Comparison of ENCODE assay signal across 9 cellular contexts in genomic region chr20:24842591-24843442, GRCh38.
DNase-seq lines count a peak whose midpoint lies in the region; ATAC-seq, FAIRE-seq and TF ChIP-seq lines count a peak whose summit lies in the region.
"Had no signal": no experiment of that assay in that cellular context is flagged by ENCODE, and none has a peak within 500 bp of the region (broad histone marks: within the 10 kb centered on the region; RNA-seq: fewer than 3 reads in every experiment).

No MANE protein-coding gene starts in this region.

- FAIRE-seq in GM12891 (lab: Jason Lieb, UNC): peak; percentile 96
- FAIRE-seq in kidney (lab: Jason Lieb, UNC): no peak

- H3K36me3 ChIP-seq in effector memory CD4-positive, alpha-beta T cell (ENCODE audit: control insufficient read depth, insufficient read depth, low read length): no peaks in the 10 kb centered on the region
- H3K36me3 ChIP-seq in kidney (ENCODE audit: control insufficient read depth in 1 of 2, insufficient read depth in 2 of 2, low read length in 2 of 2): no peaks in the 10 kb centered on the region
- H3K36me3 ChIP-seq: cardiac muscle cell had no signal

- peak; percentile 36 for DNase-seq in GM12891 (ENCODE audit: insufficient read length, low spot score)
- peak; percentile 3 for DNase-seq in fibroblast of pulmonary artery (ENCODE audit: low read depth)
- no peak for DNase-seq in effector memory CD4-positive, alpha-beta T cell
- no peak for DNase-seq in kidney
- DNase-seq in NK-92 treated with Interleukin-12 subunit alpha and Interleukin-12 subunit beta, amount 100 ng/mL, for 24 hours (lab: John Stamatoyannopoulos, UW): no peak
- no peak for DNase-seq in COLO829 (ENCODE audit: low spot score)

- no peak overlapping the region for H3K9ac ChIP-seq in kidney (ENCODE audit: low read length in 2 of 2)

- no peaks in the 10 kb centered on the region for H3K4me1 ChIP-seq in effector memory CD4-positive, alpha-beta T cell (ENCODE audit: control insufficient read depth, insufficient read depth, low read length, poor library complexity, severe bottlenecking)
- no peaks in the 10 kb centered on the region for H3K4me1 ChIP-seq in kidney (ENCODE audit: control insufficient read depth in 1 of 2, insufficient read depth in 1 of 2, low read depth in 1 of 2, low read length in 2 of 2)

- H3K4me3 ChIP-seq in fibroblast of pulmonary artery (replicated peaks; ENCODE audit: low read depth, low read length) (no peak overlapping the region), kidney (ENCODE audit: low read length in 2 of 2) (no peak overlapping the region)
- no peak overlapping the region for H3K4me3 ChIP-seq in effector memory CD4-positive, alpha-beta T cell (ENCODE audit: insufficient read depth, low read depth, low read length, poor library complexity, severe bottlenecking)
- H3K4me3 ChIP-seq: cardiac muscle cell had no signal

- no peaks in the 10 kb centered on the region for H3K9me3 ChIP-seq in effector memory CD4-positive, alpha-beta T cell (ENCODE audit: control insufficient read depth, low read length)
- no peaks in the 10 kb centered on the region for H3K9me3 ChIP-seq in kidney (ENCODE audit: control insufficient read depth in 1 of 2, low read length in 2 of 2)

- no peak overlapping the region for H3K27ac ChIP-seq in effector memory CD4-positive, alpha-beta T cell (ENCODE audit: insufficient read depth, low read length, poor library complexity, severe bottlenecking)
- H3K27ac ChIP-seq in kidney (ENCODE audit: low read depth in 2 of 2, low read length in 2 of 2): no peak overlapping the region
- H3K27ac ChIP-seq: cardiac muscle cell had no signal

- no peak for TF ChIP-seq POLR2A in GM12891 (IDR thresholded peaks at IDR 0.05; ENCODE audit: low read depth, low read length)

- no peaks in the 10 kb centered on the region for H3K27me3 ChIP-seq in effector memory CD4-positive, alpha-beta T cell (replicated peaks; ENCODE audit: control insufficient read depth, insufficient read depth, low read length, poor library complexity, severe bottlenecking)
- H3K27me3 ChIP-seq: cardiac muscle cell had no signal

- ATAC-seq in GM21390 (IDR thresholded peaks at IDR 0.05; ENCODE audit: unreplicated experiment) (peak; percentile 93), HG03439 (IDR thresholded peaks at IDR 0.05; ENCODE audit: unreplicated experiment) (peak; percentile 96)

- intact Hi-C loops in kidney (cut with DNase I): no loop called here

- TF ChIP-seq CTCF in fibroblast of pulmonary artery (IDR thresholded peaks at IDR 0.05; ENCODE audit: low read length, missing control alignments) (no peak), kidney (IDR thresholded peaks at IDR 0.05; ENCODE audit: borderline replicate concordance, extremely low read depth, insufficient read depth) (no peak)

TF ChIP-seq in GM12891, 5 proteins besides CTCF, POLR2A, EP300 and RAD21:
- TF ChIP-seq POU2F2 (IDR thresholded peaks at IDR 0.05; ENCODE audit: low read depth, low read length) (peak; percentile 75; the same call in 1 of the 2 replicates), SPI1 (IDR thresholded peaks at IDR 0.05; ENCODE audit: low read depth, low read length) (peak; percentile 100), TAF1 (IDR thresholded peaks at IDR 0.05; ENCODE audit: low read depth, low read length) (no peak; the same call in 1 of the 2 replicates)

Comparison
In these comparisons a context has a peak if more than half of its experiments do, and no peak if none do; other contexts are left out.
1. DNase-seq: peak in GM12891 (single experiment) and fibroblast of pulmonary artery (single experiment); none in effector memory CD4-positive, alpha-beta T cell (0 of 3), kidney (single experiment), NK-92 treated with Interleukin-12 subunit alpha and Interleukin-12 subunit beta, amount 100 ng/mL, for 24 hours (single experiment) and COLO829 (single experiment).